10 cellular contexts compared by ENCODE assay signal in the genomic region with DNA sequence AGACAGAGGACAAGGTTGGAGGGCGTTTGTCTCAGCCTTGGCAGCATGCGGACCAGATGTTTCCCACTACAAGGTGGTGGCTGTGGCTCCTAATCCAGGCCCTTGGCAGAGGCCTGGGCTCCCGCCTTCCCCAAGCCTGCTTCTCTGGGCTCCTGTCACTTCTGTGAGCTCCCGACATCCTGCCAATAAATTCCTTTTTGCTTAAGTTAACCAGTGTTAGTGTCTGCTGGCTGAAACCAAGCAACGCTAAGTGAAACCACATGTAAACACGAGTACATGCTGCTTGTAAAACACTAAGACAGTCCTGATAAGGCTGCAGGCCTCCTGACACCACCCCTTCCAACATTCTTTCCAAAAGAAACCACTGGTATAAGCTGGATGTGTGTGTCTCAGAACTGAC.
A peak's percentile ranks its signal among the peaks of the same experiment; 100 is the strongest.
DNase-seq lines count a peak whose midpoint lies in the region; ATAC-seq, FAIRE-seq and TF ChIP-seq lines count a peak whose summit lies in the region.
"Had no signal": no experiment of that assay in that cellular context is flagged by ENCODE, and none has a peak within 500 bp of the region (broad histone marks: within the 10 kb centered on the region; RNA-seq: fewer than 3 reads in every experiment).

No MANE protein-coding gene starts in this region.

- H3K9ac ChIP-seq in K562 (ENCODE audit: insufficient read depth in 1 of 2, low read depth in 2 of 2, low read length in 2 of 2), result no peak overlapping the region

- intact Hi-C loops in K562 (cut with micrococcal nuclease), result no loop called here

- no peaks in the 10 kb centered on the region for H3K79me2 ChIP-seq in K562 (ENCODE audit: control insufficient read depth, insufficient read depth, low read length)

- TF ChIP-seq EP300 in K562 (IDR thresholded peaks at IDR 0.05; ENCODE audit: low read length), result no peak

- H3K4me1 Mint-ChIP-seq in CD8-positive, alpha-beta memory T cell, result no peaks in the 10 kb centered on the region

- BruUV-seq in K562 (replicated peaks; lab: Mats Ljungman, UMichigan), result no TSS peak

- CTCF ChIA-PET in K562 (lab: Yijun Ruan, JAX; ENCODE audit: low intra/inter-chr PET ratio), result no interaction called here
- CTCF ChIA-PET in CD8-positive, alpha-beta memory T cell (lab: Charles Lee), result no interaction called here

- WGBS in K562 (ENCODE audit: insufficient coverage, low coverage, missing lambda C conversion rate), result 4% methylated on average over 6 of the region's 6 CpGs

- no peak for ATAC-seq in K562
- ATAC-seq in GM19452 (IDR thresholded peaks at IDR 0.05; ENCODE audit: unreplicated experiment), result no peak
- no peak for ATAC-seq in HG02623 (IDR thresholded peaks at IDR 0.05; ENCODE audit: unreplicated experiment)

- in situ Hi-C loops in K562 (cut with MboI), result no loop called here

- no peak overlapping the region for H3K4me3 ChIP-seq in K562
- H3K4me3 ChIP-seq in CD8-positive, alpha-beta memory T cell (ENCODE audit: low read length), result no peak overlapping the region

- TF ChIP-seq RAD21 in K562 (CRISPR knock-in tag; conservative IDR thresholded peaks at IDR 0.05 in 1 of 2, IDR thresholded peaks at IDR 0.05 in 1 of 2), result no peak

- no peaks in the 10 kb centered on the region for H3K9me3 ChIP-seq in K562 (replicated peaks; ENCODE audit: control insufficient read depth, insufficient read depth, low read depth, low read length)
- H3K9me3 ChIP-seq in CD8-positive, alpha-beta memory T cell (ENCODE audit: low read length), result no peaks in the 10 kb centered on the region

- H3K27me3 Mint-ChIP-seq in CD8-positive, alpha-beta memory T cell, result peaks cover 7 to 14% of the 10 kb centered on the region in 2 donors

- no peak for TF ChIP-seq POLR2A in K562 (conservative IDR thresholded peaks at IDR 0.05)

- peaks cover 5 to 54% of the 10 kb centered on the region in 2 experiments; a peak in 3 of 5 replicates for H3K27me3 ChIP-seq in K562 (ENCODE audit: control insufficient read depth in 2 of 2, insufficient read depth in 2 of 2, low read length in 2 of 2)
- no peaks in the 10 kb centered on the region for H3K27me3 ChIP-seq in CD8-positive, alpha-beta memory T cell (ENCODE audit: insufficient read depth, low read length, poor library complexity, severe bottlenecking)

- 0 out of 2 replicates have a peak, but pooled peaks cover 7% of the 10 kb centered on the region for H4K20me1 ChIP-seq in K562 (replicated peaks; ENCODE audit: control insufficient read depth, insufficient read depth, low read length)

- POLR2A ChIA-PET in K562 (lab: Yijun Ruan, JAX), result interaction anchor here (0.6 to 1.1 kb wide), 4 partner anchors 8 to 536 kb away, joined by 3 to 5 read pairs (median 4); no protein-coding TSS in a partner anchor
- POLR2A ChIA-PET in CD8-positive, alpha-beta memory T cell (lab: Charles Lee), result no interaction called here

- no peak overlapping the region for H3K27ac ChIP-seq in K562 (ENCODE audit: extremely low read depth, low read depth, low read length)
- no peak overlapping the region for H3K27ac ChIP-seq in CD8-positive, alpha-beta memory T cell (ENCODE audit: low read depth, low read length)

- H2AFZ ChIP-seq in K562 (ENCODE audit: low read depth, low read length), result no peak overlapping the region

- H3K9me1 ChIP-seq in K562 (ENCODE audit: control insufficient read depth, insufficient read depth, low read length), result no peaks in the 10 kb centered on the region

- H3K9me3 Mint-ChIP-seq in CD8-positive, alpha-beta memory T cell, result no peaks in the 10 kb centered on the region
- H3K9me3 Mint-ChIP-seq: T-helper 2 cell treated with Interferon-gamma antibody and Interleukin-4, amounts not matched to agents 5 μg/mL and 100 μg/mL, for 36 hours had no signal

- DNase-seq in HT-29 (ENCODE audit: low spot score) (peak; percentile 92), K562 (ENCODE audit: extremely low read depth in 1 of 4, low spot score in 3 of 4) (no peak), kidney glomerular epithelial cell (lab: John Stamatoyannopoulos, UW) (peak; percentile 68), stromal cell of bone marrow (ENCODE audit: low read depth) (peak; percentile 99)
- no peak for DNase-seq in CD8-positive, alpha-beta memory T cell
- DNase-seq in stimulated activated CD4-positive, alpha-beta T cell treated with anti-CD3 and anti-CD28 coated beads, Interleukin-2, amount 100 ng/mL, for 48 hours, result no peak
- DNase-seq: effector CD8-positive, alpha-beta T cell had no signal

- no peak overlapping the region for H3K4me2 ChIP-seq in K562 (ENCODE audit: insufficient read depth, low read length)

- no peaks in the 10 kb centered on the region for H3K4me1 ChIP-seq in K562 (replicated peaks in 1 of 2; ENCODE audit: control insufficient read depth in 2 of 2, insufficient read depth in 2 of 2, low read length in 2 of 2)
- H3K4me1 ChIP-seq in CD8-positive, alpha-beta memory T cell (ENCODE audit: insufficient read depth, low read length), result no peaks in the 10 kb centered on the region

- H3K4me3 Mint-ChIP-seq in CD8-positive, alpha-beta memory T cell, result no peak overlapping the region
- H3K4me3 Mint-ChIP-seq: T-helper 2 cell treated with Interferon-gamma antibody and Interleukin-4, amounts not matched to agents 5 μg/mL and 100 μg/mL, for 36 hours had no signal

- no peak for TF ChIP-seq CTCF in K562 (IDR thresholded peaks at IDR 0.05 in 2 of 3, conservative IDR thresholded peaks at IDR 0.05 in 1 of 3; ENCODE audit: insufficient read depth in 2 of 3, low read depth in 1 of 3, low read length in 3 of 3)

- no peak overlapping the region for H3K27ac Mint-ChIP-seq in CD8-positive, alpha-beta memory T cell
- H3K27ac Mint-ChIP-seq: T-helper 2 cell treated with Interferon-gamma antibody and Interleukin-4, amounts not matched to agents 5 μg/mL and 100 μg/mL, for 36 hours had no signal

- no peaks in the 10 kb centered on the region for H3K36me3 Mint-ChIP-seq in CD8-positive, alpha-beta memory T cell

- no peak for FAIRE-seq in K562 (lab: Jason Lieb, UNC)

- H3K36me3 ChIP-seq in K562 (ENCODE audit: control insufficient read depth, insufficient read depth, low read length), result no peaks in the 10 kb centered on the region
- no peaks in the 10 kb centered on the region for H3K36me3 ChIP-seq in CD8-positive, alpha-beta memory T cell (ENCODE audit: insufficient read depth, low read length)

TF ChIP-seq in K562, 482 proteins besides CTCF, POLR2A, EP300 and RAD21:
- TF ChIP-seq PBX2 (CRISPR knock-in tag; IDR thresholded peaks at IDR 0.05; ENCODE audit: low read depth) (no peak), PBX2 (tag; conservative IDR thresholded peaks at IDR 0.05; ENCODE audit: low read depth) (0 out of 2 replicates have a peak, but pooled peaks have one; percentile 11), RFX1 (IDR thresholded peaks at IDR 0.05) (no peak), FOXJ2 (tag; IDR thresholded peaks at IDR 0.05) (0 out of 2 replicates have a peak, but pooled peaks have one; percentile 32)
TF ChIP-seq in K562: peak in this region for 2.

Comparison
In these comparisons a context has a peak if more than half of its experiments do, and no peak if none do; other contexts are left out.
1. DNase-seq: peak in HT-29 (single experiment), kidney glomerular epithelial cell (single experiment) and stromal cell of bone marrow (single experiment); none in K562 (0 of 4), CD8-positive, alpha-beta memory T cell (0 of 5) and stimulated activated CD4-positive, alpha-beta T cell treated with anti-CD3 and anti-CD28 coated beads, Interleukin-2, amount 100 ng/mL, for 48 hours (0 of 2).